8 cellular contexts compared by ENCODE assay signal in the genomic region with DNA sequence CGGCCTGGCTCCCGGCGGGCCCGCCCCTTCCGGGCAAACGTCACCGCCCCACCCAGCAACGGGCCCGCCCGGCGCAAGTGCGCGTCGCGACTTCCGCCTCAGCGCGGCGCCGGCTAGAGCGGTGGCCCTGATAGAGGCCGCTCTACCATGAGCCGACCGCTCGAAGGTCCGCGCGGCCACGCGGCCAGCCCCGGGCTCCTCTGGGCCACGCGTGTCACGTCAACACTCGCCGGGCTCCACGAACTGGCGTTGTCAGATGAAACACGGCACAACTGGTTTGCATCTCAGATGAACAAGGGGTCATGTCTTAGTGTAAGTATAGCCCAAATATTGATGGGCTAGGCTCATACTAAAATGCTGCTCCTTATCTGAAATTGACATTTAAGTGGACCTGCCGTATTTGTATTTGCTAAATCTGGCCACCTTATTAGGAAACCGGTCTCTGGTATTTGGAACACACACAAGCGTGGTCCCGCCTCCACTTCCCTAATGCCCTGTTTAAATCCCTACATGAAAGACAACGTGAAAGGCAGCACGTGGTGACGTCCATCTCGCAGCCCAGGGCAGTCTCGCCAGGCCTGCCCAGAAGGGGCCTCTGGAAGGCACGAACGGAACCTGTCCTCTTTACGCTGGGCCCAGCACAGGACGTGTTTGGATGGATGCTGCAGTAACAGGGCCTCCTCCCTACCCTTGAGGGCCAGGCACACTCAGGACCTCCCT. TPM values are rescaled to one million over a fixed set of nuclear protein-coding genes. Genes with fewer than 3 reads are reported as not detected.
A peak's percentile ranks its signal among the peaks of the same experiment; 100 is the strongest.
DNase-seq lines count a peak whose midpoint lies in the region; ATAC-seq lines count a peak whose summit lies in the region.

A gene (minus strand): TSS at position 31 of the 720 bp plus-strand sequence.

- no peaks in the 10 kb centered on the region for H3K27me3 Mint-ChIP-seq in activated CD4-positive, alpha-beta memory T cell treated with anti-CD3 and anti-CD28 coated beads, Interleukin-2, amount 10 ng/mL, durations not matched to agents 7 days and 5 days

- peak within 1 kb of the TSS; percentile 88 for H3K27ac Mint-ChIP-seq in activated CD4-positive, alpha-beta memory T cell treated with anti-CD3 and anti-CD28 coated beads, Interleukin-2, amount 10 ng/mL, durations not matched to agents 7 days and 5 days

- H3K36me3 Mint-ChIP-seq in activated CD4-positive, alpha-beta memory T cell treated with anti-CD3 and anti-CD28 coated beads, Interleukin-2, amount 10 ng/mL, durations not matched to agents 7 days and 5 days (ENCODE audit: low read depth) = peaks cover 15% of the 10 kb centered on the region

- CTCF ChIA-PET in activated CD4-positive, alpha-beta memory T cell treated with anti-CD3 and anti-CD28 coated beads, Interleukin-2, amount 10 ng/mL, durations not matched to agents 7 days and 5 days (lab: Charles Lee) = interaction anchor here (2.6 kb wide), 1 partner anchor 131 kb away, joined by 12 read pairs; no protein-coding TSS in a partner anchor

- POLR2A ChIA-PET in activated CD4-positive, alpha-beta memory T cell treated with anti-CD3 and anti-CD28 coated beads, Interleukin-2, amount 10 ng/mL, durations not matched to agents 7 days and 5 days (lab: Charles Lee) = interaction anchor here (1.5 to 3.2 kb wide), 5 partner anchors 18 to 145 kb away, joined by 4 to 24 read pairs (median 14); a partner anchor contains a TSS

- no peaks in the 10 kb centered on the region for H3K9me3 Mint-ChIP-seq in activated CD4-positive, alpha-beta memory T cell treated with anti-CD3 and anti-CD28 coated beads, Interleukin-2, amount 10 ng/mL, durations not matched to agents 7 days and 5 days

- ATAC-seq in GM18909 (IDR thresholded peaks at IDR 0.05; ENCODE audit: poor library complexity, unreplicated experiment) (peak; percentile 82), HG03280 (IDR thresholded peaks at IDR 0.05; ENCODE audit: unreplicated experiment) (peak; percentile 83)

- peak within 1 kb of the TSS; percentile 92 for H3K4me3 Mint-ChIP-seq in activated CD4-positive, alpha-beta memory T cell treated with anti-CD3 and anti-CD28 coated beads, Interleukin-2, amount 10 ng/mL, durations not matched to agents 7 days and 5 days

- DNase-seq in AG08395 (ENCODE audit: low spot score) = peak; percentile 95
- peak; percentile 40 for DNase-seq in NCI-H526 treated with DMSO at 0.1 percent for 48 hours (lab: John Stamatoyannopoulos, UW)
- peak; percentile 83 for DNase-seq in activated CD4-positive, alpha-beta memory T cell treated with anti-CD3 and anti-CD28 coated beads, Interleukin-2, amount 10 ng/mL, durations not matched to agents 7 days and 5 days
- peak; percentile 74 for DNase-seq in effector CD4-positive, alpha-beta T cell
- DNase-seq in lung microvascular endothelial cell (ENCODE audit: low read depth in 2 of 2) = peak; percentile 90 to 93
- DNase-seq in stimulated activated CD4-positive, alpha-beta T cell treated with anti-CD3 and anti-CD28 coated beads, TNF-alpha, amount 100 ng/mL, for 24 hours (ENCODE audit: low read depth in 3 of 3) = peak; percentile 55 to 76 (median 73)

- H3K4me1 Mint-ChIP-seq in activated CD4-positive, alpha-beta memory T cell treated with anti-CD3 and anti-CD28 coated beads, Interleukin-2, amount 10 ng/mL, durations not matched to agents 7 days and 5 days = peaks cover 41% of the 10 kb centered on the region

RNA-seq across cellular contexts. Expression of the gene that starts here (rescaled TPM):
- total RNA-seq in activated CD4-positive, alpha-beta memory T cell treated with anti-CD3 and anti-CD28 coated beads, Interleukin-2, amount 10 ng/mL, durations not matched to agents 7 days and 5 days = 10 to 100 TPM; 52.1 to 53.6 TPM
- total RNA-seq in lung microvascular endothelial cell = 8.9 and 9.7 TPM in 2 replicates

Comparison
In these comparisons a context has a peak if more than half of its experiments do, and no peak if none do; other contexts are left out.
1. Peak in every context shown above with its lines: DNase-seq and ATAC-seq.
2. DNase-seq: peak in every context shown above with its lines; median percentile 95 in AG08395; 92 in lung microvascular endothelial cell; 83 in activated CD4-positive, alpha-beta memory T cell treated with anti-CD3 and anti-CD28 coated beads, Interleukin-2, amount 10 ng/mL, durations not matched to agents 7 days and 5 days; 74 in effector CD4-positive, alpha-beta T cell; 73 in stimulated activated CD4-positive, alpha-beta T cell treated with anti-CD3 and anti-CD28 coated beads, TNF-alpha, amount 100 ng/mL, for 24 hours; 40 in NCI-H526 treated with DMSO at 0.1 percent for 48 hours.